ENCODE assay signal across 8 cellular contexts in the genomic region with DNA sequence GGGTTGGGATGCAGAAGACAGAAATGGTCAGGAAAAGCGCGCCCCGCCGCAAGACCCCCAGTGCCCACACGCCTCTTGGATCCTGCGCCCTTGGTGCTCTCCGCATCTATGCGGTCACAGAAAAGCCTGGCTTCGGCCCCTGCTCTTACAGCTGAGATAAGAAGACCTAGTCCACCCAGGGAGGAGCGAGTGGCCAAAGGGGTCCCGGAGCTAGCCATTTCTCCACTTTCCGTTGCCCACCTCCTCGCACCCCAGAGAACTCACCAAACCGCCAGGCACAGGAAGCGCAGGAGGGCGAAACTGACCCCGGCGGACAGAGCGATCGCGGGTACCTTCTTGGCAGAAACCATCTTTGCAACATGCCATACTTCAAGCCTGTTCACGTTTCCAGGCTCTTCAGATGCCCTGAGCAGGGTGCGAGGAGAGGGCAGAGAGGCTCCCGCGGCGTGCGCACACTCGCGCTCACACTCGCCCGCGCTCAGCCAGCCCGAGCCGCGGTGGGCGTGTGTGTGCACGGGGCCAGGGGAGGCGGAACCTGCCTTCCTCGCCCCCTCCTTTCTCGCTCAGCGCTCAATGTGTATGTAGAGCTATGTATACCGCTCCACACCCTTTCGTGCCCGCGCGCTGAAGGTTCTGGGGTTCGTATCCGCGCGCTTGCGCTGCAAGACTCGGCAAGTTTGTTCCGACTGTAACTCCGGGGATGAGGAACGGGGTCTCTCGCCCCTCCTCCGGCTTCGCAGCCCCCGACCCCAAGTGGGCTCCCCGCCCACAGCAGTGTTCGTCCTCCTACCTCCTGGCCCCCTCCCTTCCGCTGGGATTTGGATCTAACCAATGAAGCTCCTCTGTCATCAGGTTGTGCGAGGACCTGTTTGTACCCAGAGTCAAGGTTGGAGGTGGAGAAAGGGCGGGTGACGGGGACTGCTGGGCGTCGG. TPM values are rescaled to one million over a fixed set of nuclear protein-coding genes. Genes with fewer than 3 reads are reported as not detected.
DNase-seq lines count a peak whose midpoint lies in the region; ATAC-seq and TF ChIP-seq lines count a peak whose summit lies in the region.

Gene GABRA4 (minus strand): TSS at position 507 of the 932 bp plus-strand sequence. CDS start 157 bp downstream, at position 350.

- no peak within 1 kb of the TSS for H3K27ac ChIP-seq in ACC112 (ENCODE audit: low read depth, low read length)
- peak within 1 kb of the TSS; percentile 43 to 85 for H3K27ac ChIP-seq in coronary artery
- H3K27ac ChIP-seq in mesendoderm (ENCODE audit: low read depth, low read length): no peak within 1 kb of the TSS

- no peak within 1 kb of the TSS for H2BK120ac ChIP-seq in mesendoderm (ENCODE audit: low read depth, low read length)

- no peak within 1 kb of the TSS for H2AK5ac ChIP-seq in mesendoderm (ENCODE audit: low read length)

- no peak for TF ChIP-seq CTCF in coronary artery (IDR thresholded peaks at IDR 0.05)

- peak within 1 kb of the TSS; percentile 57 for H2AFZ ChIP-seq in ACC112 (ENCODE audit: low read length, unreplicated experiment)

- no peak within 1 kb of the TSS for H3K4ac ChIP-seq in mesendoderm (ENCODE audit: low read depth, low read length)

- H3K36me3 ChIP-seq in ACC112 (ENCODE audit: insufficient read depth, low read length) (no peaks in the 10 kb centered on the region), mesendoderm (ENCODE audit: control insufficient read depth, insufficient read depth, low read length) (no peaks in the 10 kb centered on the region)

- no peak within 1 kb of the TSS for H3K18ac ChIP-seq in mesendoderm (ENCODE audit: low read length)

- H3K56ac ChIP-seq in mesendoderm (ENCODE audit: low read length): peak within 1 kb of the TSS; percentile 22

- H3K4me2 ChIP-seq in mesendoderm (ENCODE audit: low read length): peak within 1 kb of the TSS; percentile 87

- H3K27me3 ChIP-seq in ACC112 (ENCODE audit: insufficient read depth, low read length) (peaks cover 87% of the 10 kb centered on the region), mesendoderm (ENCODE audit: insufficient read depth, low read length, poor library complexity) (peaks cover 36% of the 10 kb centered on the region)

- H3K9ac ChIP-seq in mesendoderm (ENCODE audit: low read length): no peak within 1 kb of the TSS

- H3K79me2 ChIP-seq in ACC112 (ENCODE audit: control insufficient read depth, insufficient read depth, low read length, unreplicated experiment) (no peaks in the 10 kb centered on the region), mesendoderm (ENCODE audit: control insufficient read depth, insufficient read depth, low read length) (no peaks in the 10 kb centered on the region)

- no peak within 1 kb of the TSS for H4K5ac ChIP-seq in mesendoderm (ENCODE audit: low read length)

- no peak for DNase-seq in coronary artery (ENCODE audit: low spot score)
- peak; percentile 27 for DNase-seq in mesendoderm
- DNase-seq in AML-193 (lab: John Stamatoyannopoulos, UW): no peak
- no peak for DNase-seq in NCI-H2196 (lab: John Stamatoyannopoulos, UW; ENCODE audit: unreplicated experiment)

- no peaks in the 10 kb centered on the region for H3K79me1 ChIP-seq in mesendoderm (ENCODE audit: low read length)

- no peak within 1 kb of the TSS for H2BK15ac ChIP-seq in mesendoderm (replicated peaks; ENCODE audit: low read depth)

- no peak within 1 kb of the TSS for H3K23ac ChIP-seq in mesendoderm (ENCODE audit: low read length)

- H2BK5ac ChIP-seq in mesendoderm (ENCODE audit: low read length): no peak within 1 kb of the TSS

- no CpG with 5 or more reads among the region's 67 CpGs for WGBS in mesendoderm (ENCODE audit: extremely low coverage, insufficient coverage, low lambda C conversion rate)

- peak within 1 kb of the TSS; percentile 78 for H3K4me3 ChIP-seq in ACC112 (ENCODE audit: low read depth, low read length)
- peak within 1 kb of the TSS; percentile 77 for H3K4me3 ChIP-seq in coronary artery
- peak within 1 kb of the TSS; percentile 15 for H3K4me3 ChIP-seq in mesendoderm (ENCODE audit: low read length)

- peak; percentile 36 for ATAC-seq in HG02885 (IDR thresholded peaks at IDR 0.05; ENCODE audit: poor library complexity, unreplicated experiment)
- ATAC-seq in GM19324 (IDR thresholded peaks at IDR 0.05; ENCODE audit: low FRiP score, unreplicated experiment): no peak
- no peak for ATAC-seq in HG03469 (IDR thresholded peaks at IDR 0.05; ENCODE audit: unreplicated experiment)

- peaks cover 8% of the 10 kb centered on the region for H3K4me1 ChIP-seq in ACC112 (ENCODE audit: control insufficient read depth, insufficient read depth, low read length, unreplicated experiment)
- H3K4me1 ChIP-seq in mesendoderm (ENCODE audit: control insufficient read depth, low read depth, low read length): no peaks in the 10 kb centered on the region

- no peak within 1 kb of the TSS for H4K8ac ChIP-seq in mesendoderm (ENCODE audit: low read depth, low read length)

RNA-seq across cellular contexts. Expression of gene GABRA4, which starts in this region (rescaled TPM):
- polyA plus RNA-seq in mesendoderm (2013, experiment 1 of 2): 0.07 TPM
- polyA plus RNA-seq in mesendoderm (2013, experiment 2 of 2): 0.06 TPM

Comparison
In these comparisons a context has a peak if more than half of its experiments do, and no peak if none do; other contexts are left out.
1. H3K27ac ChIP-seq: peak in coronary artery (2 of 2); none in ACC112 (single experiment) and mesendoderm (single experiment).
2. H3K4me3 ChIP-seq: peak in every context shown above with its lines; median percentile 78 in ACC112; 77 in coronary artery; 15 in mesendoderm.